14 cellular contexts compared by ENCODE assay signal in genomic region chr17:66287911-66288310, GRCh38. TPM values are rescaled to one million over a fixed set of nuclear protein-coding genes. Genes with fewer than 3 reads are reported as not detected.
"Had no signal": no experiment of that assay in that cellular context is flagged by ENCODE, and none has a peak within 500 bp of the region (broad histone marks: within the 10 kb centered on the region; RNA-seq: fewer than 3 reads in every experiment).

No MANE protein-coding gene starts in this region.

- H3K4me3 ChIP-seq: tibial artery had no signal

- H3K36me3 Mint-ChIP-seq: stimulated activated effector memory CD8-positive, alpha-beta T cell treated with anti-CD3 and anti-CD28 coated beads, Interleukin-12 subunit alpha, Interleukin-12 subunit beta, amount 100 ng/mL, for 72 hours had no signal

- ATAC-seq: activated naive CD4-positive, alpha-beta T cell treated with anti-CD3 and anti-CD28 coated beads, Interleukin-2, amount 50 U/mL, for 72 hours; esophagus mucosa; right cardiac atrium; stimulated activated effector memory CD8-positive, alpha-beta T cell treated with anti-CD3 and anti-CD28 coated beads, Interleukin-12 subunit alpha, Interleukin-12 subunit beta, amount 100 ng/mL, for 72 hours had no signal

- DNase-seq: activated CD4-positive, alpha-beta T cell treated with anti-CD3 and anti-CD28 coated beads, Interleukin-2, amount 50 U/mL, for 4 hours; activated effector memory CD4-positive, alpha-beta T cell treated with Interleukin-2 at 50 U/mL for 16 hours; activated T-cell treated with anti-CD3 and anti-CD28 coated beads, Interleukin-2, amount 50 U/mL, for 1 hour; anterior cingulate cortex; cerebellar nuclear complex; endodermal cell; mesendoderm; right cardiac atrium; tibial artery had no signal

- H3K27ac Mint-ChIP-seq: activated naive CD4-positive, alpha-beta T cell treated with anti-CD3 and anti-CD28 coated beads, Interleukin-2, amount 50 U/mL, for 72 hours; endodermal cell; stimulated activated effector memory CD8-positive, alpha-beta T cell treated with anti-CD3 and anti-CD28 coated beads, Interleukin-12 subunit alpha, Interleukin-12 subunit beta, amount 100 ng/mL, for 72 hours had no signal

- H3K4me3 Mint-ChIP-seq: endodermal cell; stimulated activated effector memory CD8-positive, alpha-beta T cell treated with anti-CD3 and anti-CD28 coated beads, Interleukin-12 subunit alpha, Interleukin-12 subunit beta, amount 100 ng/mL, for 72 hours had no signal

- H3K4me1 Mint-ChIP-seq: endodermal cell; stimulated activated effector memory CD8-positive, alpha-beta T cell treated with anti-CD3 and anti-CD28 coated beads, Interleukin-12 subunit alpha, Interleukin-12 subunit beta, amount 100 ng/mL, for 72 hours had no signal

- H3K9me3 Mint-ChIP-seq: endodermal cell; stimulated activated effector memory CD8-positive, alpha-beta T cell treated with anti-CD3 and anti-CD28 coated beads, Interleukin-12 subunit alpha, Interleukin-12 subunit beta, amount 100 ng/mL, for 72 hours had no signal

- H3K27ac ChIP-seq: tibial artery had no signal

- H3K4me1 ChIP-seq: tibial artery had no signal

- H3K9me3 ChIP-seq: tibial artery had no signal

RNA-seq across cellular contexts. Expression of gene APOH, which starts 58.7 kb away (rescaled TPM):
- total RNA-seq: activated naive CD4-positive, alpha-beta T cell treated with anti-CD3 and anti-CD28 coated beads, Interleukin-2, amount 50 U/mL, for 72 hours; dermis microvascular lymphatic vessel endothelial cell; endodermal cell; T-helper 2 cell treated with Interferon-gamma antibody and Interleukin-4, amounts not matched to agents 100 ng/mL and 5 ng/mL, for 36 hours had no signal
